28 cellular contexts compared by ENCODE assay signal in the genomic region with DNA sequence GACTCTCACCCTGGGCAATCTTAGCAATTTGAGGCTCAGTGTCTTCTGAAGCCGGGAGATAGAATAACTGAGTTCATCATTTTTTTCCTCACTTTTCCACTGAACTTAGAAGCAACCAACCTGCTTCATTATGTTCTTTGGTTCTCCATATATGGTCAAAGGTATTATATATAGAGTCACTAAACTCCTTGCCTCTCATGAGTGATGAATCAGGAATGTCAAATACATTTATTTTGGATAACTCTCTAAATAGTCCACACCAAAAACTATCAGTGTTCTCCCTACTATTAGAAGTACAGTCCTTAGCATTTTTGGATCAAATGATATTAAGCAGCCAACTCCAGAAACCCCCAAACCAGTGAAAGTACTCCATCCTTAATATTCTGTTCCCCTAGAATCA.
"Had no signal": no experiment of that assay in that cellular context is flagged by ENCODE, and none has a peak within 500 bp of the region (broad histone marks: within the 10 kb centered on the region; RNA-seq: fewer than 3 reads in every experiment).

No MANE protein-coding gene starts in this region.

- H3K4me3 Mint-ChIP-seq: mesothelial cell of epicardium; naive B cell; natural killer cell treated with Interleukin-12 subunit alpha and Interleukin-12 subunit beta and Interleukin-15 and Interleukin-18, amount 100 ng/mL, for 72 hours; neural crest cell; stimulated activated effector memory CD8-positive, alpha-beta T cell treated with anti-CD3 and anti-CD28 coated beads, Interleukin-12 subunit alpha, Interleukin-12 subunit beta, amount 100 ng/mL, for 72 hours; type B pancreatic cell had no signal

- H3K27me3 ChIP-seq: dorsolateral prefrontal cortex, heart right ventricle, left lung, neutrophil, right atrium auricular region, stomach, thyroid gland had no signal

- H3K9ac ChIP-seq: parathyroid adenoma had no signal

- H3K27ac Mint-ChIP-seq: mesothelial cell of epicardium; naive B cell; natural killer cell treated with Interleukin-12 subunit alpha and Interleukin-12 subunit beta and Interleukin-15 and Interleukin-18, amount 100 ng/mL, for 72 hours; stimulated activated effector memory CD8-positive, alpha-beta T cell treated with anti-CD3 and anti-CD28 coated beads, Interleukin-12 subunit alpha, Interleukin-12 subunit beta, amount 100 ng/mL, for 72 hours; type B pancreatic cell had no signal

- H3K27me3 Mint-ChIP-seq: naive B cell; natural killer cell treated with Interleukin-12 subunit alpha and Interleukin-12 subunit beta and Interleukin-15 and Interleukin-18, amount 100 ng/mL, for 72 hours; progenitor cell of endocrine pancreas; type B pancreatic cell had no signal

- H3K4me3 ChIP-seq: dorsolateral prefrontal cortex, heart right ventricle, left lung, mucosa of descending colon, right atrium auricular region, smooth muscle cell, stomach, thyroid gland had no signal

- H3K27ac ChIP-seq: dorsolateral prefrontal cortex, heart right ventricle, left lung, neutrophil, parathyroid adenoma, right atrium auricular region, stomach, thyroid gland had no signal

- H3K4me2 ChIP-seq: smooth muscle cell had no signal

- H3K4me1 Mint-ChIP-seq: mesothelial cell of epicardium; naive B cell; neural crest cell; stimulated activated effector memory CD8-positive, alpha-beta T cell treated with anti-CD3 and anti-CD28 coated beads, Interleukin-12 subunit alpha, Interleukin-12 subunit beta, amount 100 ng/mL, for 72 hours had no signal

- H3K4me1 ChIP-seq: heart right ventricle, left lung, parathyroid adenoma, right atrium auricular region, stomach, thyroid gland had no signal

- H3K36me3 Mint-ChIP-seq: mesothelial cell of epicardium; naive B cell; natural killer cell treated with Interleukin-12 subunit alpha and Interleukin-12 subunit beta and Interleukin-15 and Interleukin-18, amount 100 ng/mL, for 72 hours; stimulated activated effector memory CD8-positive, alpha-beta T cell treated with anti-CD3 and anti-CD28 coated beads, Interleukin-12 subunit alpha, Interleukin-12 subunit beta, amount 100 ng/mL, for 72 hours had no signal

- H2AFZ ChIP-seq: parathyroid adenoma had no signal

- ATAC-seq: heart right ventricle; left cardiac atrium; left lung; mucosa of descending colon; natural killer cell treated with Interleukin-12 subunit alpha and Interleukin-12 subunit beta and Interleukin-15 and Interleukin-18, amount 100 ng/mL, for 72 hours; sciatic nerve; stimulated activated effector memory CD8-positive, alpha-beta T cell treated with anti-CD3 and anti-CD28 coated beads, Interleukin-12 subunit alpha, Interleukin-12 subunit beta, amount 100 ng/mL, for 72 hours had no signal

- H3K79me2 ChIP-seq: parathyroid adenoma had no signal

- DNase-seq: dorsolateral prefrontal cortex; effector CD4-positive, alpha-beta T cell; foreskin melanocyte; glutamatergic neuron; heart right ventricle; hippocampal formation; left cardiac atrium; left lung; mesenchymal stem cell; mucosa of descending colon; naive B cell; stimulated activated CD4-positive, alpha-beta T cell treated with anti-CD3 and anti-CD28 coated beads, Interleukin-12 subunit alpha, Interleukin-12 subunit beta, amount 100 ng/mL, for 4 hours; stimulated activated CD4-positive, alpha-beta T cell treated with anti-CD3 and anti-CD28 coated beads, Interleukin-2, amount 100 ng/mL, for 24 hours; stimulated activated CD4-positive, alpha-beta T cell treated with anti-CD3 and anti-CD28 coated beads, Interleukin-4, amount 100 ng/mL, for 24 hours; stimulated activated naive CD4-positive, alpha-beta T cell treated with Interleukin-2 at 50 U/mL for 16 hours; stomach; thyroid gland had no signal

- H3K9me3 ChIP-seq: neutrophil, right atrium auricular region, thyroid gland had no signal

- H3K36me3 ChIP-seq: heart right ventricle, left lung, neutrophil, right atrium auricular region, stomach, thyroid gland had no signal
